1 cellular context compared by ENCODE assay signal in the genomic region with DNA sequence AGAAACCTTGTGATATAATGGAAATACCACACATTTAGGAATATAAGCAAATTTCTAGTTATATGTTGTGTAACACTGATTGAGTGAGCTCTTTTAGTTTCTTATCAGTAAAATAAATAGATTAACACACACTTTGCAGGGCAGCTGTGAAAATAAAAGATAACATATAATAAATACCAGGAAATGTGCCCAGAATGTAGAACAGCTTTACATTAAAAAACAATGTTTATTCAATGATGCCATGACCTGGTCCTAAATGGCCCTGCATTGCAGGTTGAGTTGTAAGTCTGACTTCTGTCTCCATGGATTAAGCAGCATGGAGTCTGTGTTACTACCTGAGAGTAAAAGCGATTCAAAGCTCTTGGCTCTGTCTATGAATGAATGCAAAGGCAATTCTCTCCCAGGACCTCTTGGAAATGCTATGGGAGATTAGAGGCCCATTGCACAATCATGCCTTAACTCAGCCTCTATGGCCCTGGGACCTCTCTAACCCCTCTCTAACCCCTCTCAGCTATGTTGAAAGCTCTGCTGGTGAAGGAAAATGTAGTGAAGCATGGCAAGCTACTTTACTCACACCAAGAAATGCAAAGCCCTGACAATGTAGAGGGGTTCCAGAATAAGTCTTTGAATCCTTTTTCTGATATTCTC.
TF ChIP-seq lines count a peak whose summit lies in the region.

No MANE protein-coding gene starts in this region.

TF ChIP-seq in HEK293, 187 proteins besides CTCF, POLR2A, EP300 and RAD21 (continued from another document):
- TF ChIP-seq, protein P1, sequence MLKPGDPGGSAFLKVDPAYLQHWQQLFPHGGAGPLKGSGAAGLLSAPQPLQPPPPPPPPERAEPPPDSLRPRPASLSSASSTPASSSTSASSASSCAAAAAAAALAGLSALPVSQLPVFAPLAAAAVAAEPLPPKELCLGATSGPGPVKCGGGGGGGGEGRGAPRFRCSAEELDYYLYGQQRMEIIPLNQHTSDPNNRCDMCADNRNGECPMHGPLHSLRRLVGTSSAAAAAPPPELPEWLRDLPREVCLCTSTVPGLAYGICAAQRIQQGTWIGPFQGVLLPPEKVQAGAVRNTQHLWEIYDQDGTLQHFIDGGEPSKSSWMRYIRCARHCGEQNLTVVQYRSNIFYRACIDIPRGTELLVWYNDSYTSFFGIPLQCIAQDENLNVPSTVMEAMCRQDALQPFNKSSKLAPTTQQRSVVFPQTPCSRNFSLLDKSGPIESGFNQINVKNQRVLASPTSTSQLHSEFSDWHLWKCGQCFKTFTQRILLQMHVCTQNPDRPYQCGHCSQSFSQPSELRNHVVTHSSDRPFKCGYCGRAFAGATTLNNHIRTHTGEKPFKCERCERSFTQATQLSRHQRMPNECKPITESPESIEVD (tag by site-specific recombination; IDR thresholded peaks at IDR 0.05): peak; percentile 38; the same call in 1 of the 2 replicates
- TF ChIP-seq ZNF366 (tag by site-specific recombination; conservative IDR thresholded peaks at IDR 0.05) (no peak), ZNF549 (tag by site-specific recombination; IDR thresholded peaks at IDR 0.05) (0 out of 2 replicates have a peak, but pooled peaks have one; percentile 3), ZXDB (tag by site-specific recombination; IDR thresholded peaks at IDR 0.05) (peak; percentile 79), SP3 (tag by site-specific recombination; IDR thresholded peaks at IDR 0.05) (no peak), ZNF560 (tag by site-specific recombination; IDR thresholded peaks at IDR 0.05; ENCODE audit: borderline replicate concordance) (no peak), ZNF530 (tag by site-specific recombination; IDR thresholded peaks at IDR 0.05; ENCODE audit: low read depth) (no peak), KLF8 (tag by site-specific recombination; IDR thresholded peaks at IDR 0.05) (no peak)
